Comparison of ENCODE assay signal across 13 cellular contexts in genomic region chr22:36234919-36235318, GRCh38. TPM values are rescaled to one million over a fixed set of nuclear protein-coding genes. Genes with fewer than 3 reads are reported as not detected.
DNase-seq lines count a peak whose midpoint lies in the region; ATAC-seq and TF ChIP-seq lines count a peak whose summit lies in the region.
"Had no signal": no experiment of that assay in that cellular context is flagged by ENCODE, and none has a peak within 500 bp of the region (broad histone marks: within the 10 kb centered on the region; RNA-seq: fewer than 3 reads in every experiment).

No MANE protein-coding gene starts in this region.

- H3K4me1 Mint-ChIP-seq in CD4-positive, CD25-positive, alpha-beta regulatory T cell, result peaks cover 37 to 60% (median 48%) of the 10 kb centered on the region in 4 donors
- peaks cover 53% of the 10 kb centered on the region for H3K4me1 Mint-ChIP-seq in CD4-positive, alpha-beta T cell (ENCODE audit: low read depth)

- H3K9ac ChIP-seq in PC-3 (ENCODE audit: low read length), result no peak overlapping the region
- H3K9ac ChIP-seq: BLaER1 had no signal

- peaks cover 59% of the 10 kb centered on the region for H3K36me3 ChIP-seq in CD4-positive, CD25-positive, alpha-beta regulatory T cell (ENCODE audit: control insufficient read depth, insufficient read depth, low read length)
- H3K36me3 ChIP-seq in PC-3 (ENCODE audit: low read depth, low read length), result no peaks in the 10 kb centered on the region; the same call in 1 of the 2 replicates
- H3K36me3 ChIP-seq: SJCRH30 had no signal

- H3K36me3 Mint-ChIP-seq in CD4-positive, CD25-positive, alpha-beta regulatory T cell, result peaks cover 65% of the 10 kb centered on the region
- peaks cover 87% of the 10 kb centered on the region for H3K36me3 Mint-ChIP-seq in CD4-positive, alpha-beta T cell (ENCODE audit: low read depth)

- no TSS peak for BruUV-seq in PC-3 (replicated peaks; lab: Mats Ljungman, UMichigan)

- no peak for DNase-seq in CD4-positive, CD25-positive, alpha-beta regulatory T cell
- no peak for DNase-seq in CD4-positive, alpha-beta T cell
- DNase-seq in activated CD8-positive, alpha-beta memory T cell treated with anti-CD3 and anti-CD28 coated beads, Interleukin-2, amount 50 U/mL, for 48 hours, result peak; percentile 33
- DNase-seq in myocyte (ENCODE audit: low read depth) (peak; percentile 59), NCI-H524 (lab: John Stamatoyannopoulos, UW) (no peak), NCI-H774 (lab: John Stamatoyannopoulos, UW) (no peak), PC-3 (no peak)
- DNase-seq: HFFc6, NCI-H1930, SJCRH30 had no signal

- intact Hi-C loops in CD4-positive, alpha-beta T cell (cut with DNase I, micrococcal nuclease), result loop anchor here in 1 of 2 experiments (5.0 kb wide), 1 partner anchor 42 kb away; no protein-coding TSS in a partner anchor
- intact Hi-C loops in PC-3 (cut with micrococcal nuclease), result loop anchor here (5.0 kb wide), 1 partner anchor 38 kb away; no protein-coding TSS in a partner anchor

- no peaks in the 10 kb centered on the region for H3F3A ChIP-seq in PC-3 (ENCODE audit: low read length, unreplicated experiment)

- H3K4me3 Mint-ChIP-seq in CD4-positive, CD25-positive, alpha-beta regulatory T cell, result peak overlapping the region in 3 of 4 donors; percentile 3 to 96 (median 73)
- peak overlapping the region; percentile 47 for H3K4me3 Mint-ChIP-seq in CD4-positive, alpha-beta T cell

- H3K27me3 ChIP-seq in CD4-positive, CD25-positive, alpha-beta regulatory T cell (ENCODE audit: control insufficient read depth, insufficient read depth, low read length), result no peaks in the 10 kb centered on the region
- H3K27me3 ChIP-seq in CD4-positive, alpha-beta T cell (ENCODE audit: control insufficient read depth, insufficient read depth, low read length), result no peaks in the 10 kb centered on the region
- no peaks in the 10 kb centered on the region for H3K27me3 ChIP-seq in PC-3 (ENCODE audit: low read length)
- H3K27me3 ChIP-seq: BLaER1, SJCRH30, thyroid gland had no signal

- H4K20me1 ChIP-seq in PC-3 (ENCODE audit: low read length), result no peaks in the 10 kb centered on the region
- H4K20me1 ChIP-seq: BLaER1 had no signal

- peaks cover 24% of the 10 kb centered on the region for H3K79me2 ChIP-seq in PC-3 (ENCODE audit: low read length)

- H3K9me2 ChIP-seq in PC-3 (replicated peaks; ENCODE audit: low read length), result no peaks in the 10 kb centered on the region

- CTCF ChIA-PET in CD4-positive, alpha-beta T cell (lab: Charles Lee), result no interaction called here
- CTCF ChIA-PET in PC-3 (lab: Charles Lee), result no interaction called here

- POLR2A ChIA-PET in CD4-positive, alpha-beta T cell (lab: Charles Lee), result no interaction called here
- POLR2A ChIA-PET in PC-3 (lab: Charles Lee; ENCODE audit: unreplicated experiment), result no interaction called here

- no peak overlapping the region for H2AFZ ChIP-seq in PC-3 (ENCODE audit: low read length)

- peak overlapping the region; percentile 11 for H3K4me3 ChIP-seq in CD4-positive, CD25-positive, alpha-beta regulatory T cell (ENCODE audit: low read depth, low read length)
- no peak overlapping the region for H3K4me3 ChIP-seq in PC-3 (ENCODE audit: low read length)
- H3K4me3 ChIP-seq: BLaER1, SJCRH30, thyroid gland had no signal

- no peak for ATAC-seq in CD4-positive, CD25-positive, alpha-beta regulatory T cell (ENCODE audit: low read depth in 2 of 2)
- ATAC-seq in CD4-positive, alpha-beta T cell (ENCODE audit: poor library complexity), result no peak
- ATAC-seq in PC-3, result no peak

- H3K27me3 Mint-ChIP-seq in CD4-positive, CD25-positive, alpha-beta regulatory T cell, result no peaks in the 10 kb centered on the region
- no peaks in the 10 kb centered on the region for H3K27me3 Mint-ChIP-seq in CD4-positive, alpha-beta T cell

- H3K9me3 ChIP-seq in CD4-positive, CD25-positive, alpha-beta regulatory T cell (ENCODE audit: control insufficient read depth in 2 of 2, low read length in 2 of 2), result no peaks in the 10 kb centered on the region
- H3K9me3 ChIP-seq in CD4-positive, alpha-beta T cell (ENCODE audit: control insufficient read depth, low read length), result no peaks in the 10 kb centered on the region
- no peaks in the 10 kb centered on the region for H3K9me3 ChIP-seq in PC-3 (ENCODE audit: low read length)
- H3K9me3 ChIP-seq: BLaER1, thyroid gland had no signal

- peaks cover 0 to 2% (median 0%) of the 10 kb centered on the region in 7 donors for H3K9me3 Mint-ChIP-seq in CD4-positive, CD25-positive, alpha-beta regulatory T cell
- H3K9me3 Mint-ChIP-seq in CD4-positive, alpha-beta T cell, result no peaks in the 10 kb centered on the region
- H3K9me3 Mint-ChIP-seq: HFFc6 had no signal

- H3K4me2 ChIP-seq in PC-3 (ENCODE audit: low read length), result no peak overlapping the region
- H3K4me2 ChIP-seq: BLaER1 had no signal

- H3K27ac Mint-ChIP-seq in CD4-positive, CD25-positive, alpha-beta regulatory T cell, result peak overlapping the region in 2 of 3 donors; percentile 42 to 87
- no peak overlapping the region for H3K27ac Mint-ChIP-seq in CD4-positive, alpha-beta T cell

- H3K27ac ChIP-seq in CD4-positive, CD25-positive, alpha-beta regulatory T cell (ENCODE audit: insufficient read depth, low read length, poor library complexity, severe bottlenecking), result no peak overlapping the region
- no peak overlapping the region for H3K27ac ChIP-seq in CD4-positive, alpha-beta T cell (ENCODE audit: low read depth, low read length)
- no peak overlapping the region for H3K27ac ChIP-seq in PC-3 (ENCODE audit: low read length)
- H3K27ac ChIP-seq: BLaER1, SJCRH30, thyroid gland had no signal

- TF ChIP-seq CTCF in CD4-positive, alpha-beta T cell (IDR thresholded peaks at IDR 0.05), result no peak
- TF ChIP-seq CTCF in PC-3 (conservative IDR thresholded peaks at IDR 0.05; ENCODE audit: low read depth, low read length), result no peak

- H3K4me1 ChIP-seq in CD4-positive, CD25-positive, alpha-beta regulatory T cell (ENCODE audit: control insufficient read depth, insufficient read depth, low read length, poor library complexity, severe bottlenecking), result peaks cover 36% of the 10 kb centered on the region
- peaks cover 17% of the 10 kb centered on the region for H3K4me1 ChIP-seq in PC-3 (ENCODE audit: insufficient read depth, low read length)
- H3K4me1 ChIP-seq: SJCRH30 had no signal

RNA-seq across cellular contexts. Expression of gene APOL2, which starts 4.4 kb away (rescaled TPM):
- total RNA-seq in CD4-positive, CD25-positive, alpha-beta regulatory T cell, result 69.7 TPM
- 10 to 100 TPM; 18.8 to 28.6 (median 22.0) TPM for polyA plus RNA-seq in CD4-positive, CD25-positive, alpha-beta regulatory T cell
- 10 to 100 TPM; 17.8 to 21.8 TPM for total RNA-seq in CD4-positive, alpha-beta T cell
- total RNA-seq in myocyte (31.6 and 33.2 TPM in 2 replicates), PC-3 (2014; rRNA removed) (9.7 and 15.7 TPM in 2 replicates)
- 90.7 TPM for polyA plus RNA-seq in myocyte (2012)

RNA-seq across cellular contexts. Expression of gene APOL1, which starts 18.0 kb away (rescaled TPM):
- total RNA-seq in CD4-positive, CD25-positive, alpha-beta regulatory T cell, result 16.8 TPM
- 1 to 10 TPM; 6.3 to 8.4 (median 7.2) TPM for polyA plus RNA-seq in CD4-positive, CD25-positive, alpha-beta regulatory T cell
- total RNA-seq in CD4-positive, alpha-beta T cell, result 1 to 10 TPM; 6.4 to 7.3 TPM
- total RNA-seq in myocyte (0.86 and 1.0 TPM in 2 replicates), PC-3 (2014; rRNA removed) (0.52 TPM in 1 of 2 replicates, not detected in the other)
- polyA plus RNA-seq in myocyte (2012), result 17.1 TPM

RNA-seq across cellular contexts. Expression of gene APOL4, which starts 33.3 kb away (rescaled TPM):
- not detected for total RNA-seq in CD4-positive, CD25-positive, alpha-beta regulatory T cell
- polyA plus RNA-seq in CD4-positive, CD25-positive, alpha-beta regulatory T cell, result not detected
- not detected for total RNA-seq in CD4-positive, alpha-beta T cell
- total RNA-seq in myocyte, result 5.1 and 9.2 TPM in 2 replicates
- polyA plus RNA-seq in myocyte (2012), result 11.2 TPM
- total RNA-seq in PC-3 (2014; rRNA removed), result 0.04 TPM in 1 of 2 replicates, not detected in the other
- total RNA-seq: Daoy, HFFc6 had no signal

Comparison
In these comparisons a context has a peak if more than half of its experiments do, and no peak if none do; other contexts are left out.
1. DNase-seq: peak in activated CD8-positive, alpha-beta memory T cell treated with anti-CD3 and anti-CD28 coated beads, Interleukin-2, amount 50 U/mL, for 48 hours (single experiment) and myocyte (single experiment); none in CD4-positive, CD25-positive, alpha-beta regulatory T cell (0 of 3), CD4-positive, alpha-beta T cell (0 of 10), NCI-H524 (0 of 2), NCI-H774 (single experiment) and PC-3 (single experiment).